In the genomic region with DNA sequence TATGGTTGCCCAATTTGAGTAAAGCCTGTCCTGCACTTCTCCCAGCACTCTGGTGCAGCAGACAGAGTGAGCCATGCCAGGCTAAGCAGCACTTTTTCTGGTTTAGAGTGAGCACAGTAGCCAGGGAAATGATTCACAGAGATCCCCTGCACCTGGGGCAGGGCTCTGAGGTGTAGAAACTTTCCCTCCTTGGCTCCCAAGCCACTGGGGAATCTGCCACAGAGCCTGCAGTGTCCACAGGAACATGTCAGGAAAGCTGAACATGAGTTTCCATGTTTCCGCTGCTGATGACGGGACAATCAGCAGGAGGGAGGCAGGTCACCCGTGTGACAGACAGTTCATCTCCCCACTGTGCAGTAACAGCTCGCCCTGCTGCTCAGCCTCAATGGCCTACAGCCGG, we compare ENCODE assay signal across 21 cellular contexts.
DNase-seq lines count a peak whose midpoint lies in the region; ATAC-seq, FAIRE-seq and TF ChIP-seq lines count a peak whose summit lies in the region.
"Had no signal": no experiment of that assay in that cellular context is flagged by ENCODE, and none has a peak within 500 bp of the region (broad histone marks: within the 10 kb centered on the region; RNA-seq: fewer than 3 reads in every experiment).

No MANE protein-coding gene starts in this region.

- H3K36me3 ChIP-seq in DND-41 (ENCODE audit: insufficient read depth, low read length) (no peaks in the 10 kb centered on the region), H1 (ENCODE audit: control insufficient read depth in 2 of 4, insufficient read depth in 4 of 4, low read length in 3 of 4) (no peaks in the 10 kb centered on the region), spleen (no peaks in the 10 kb centered on the region), neuronal stem cell (replicated peaks in 1 of 2; ENCODE audit: control insufficient read depth in 2 of 2, insufficient read depth in 2 of 2, low read length in 2 of 2) (no peaks in the 10 kb centered on the region)

- TF ChIP-seq POLR2A in H1 (IDR thresholded peaks at IDR 0.05; ENCODE audit: control extremely low read depth in 1 of 2, low read depth in 2 of 2, low read length in 2 of 2) (no peak), spleen (IDR thresholded peaks at IDR 0.05) (no peak)

- H4K8ac ChIP-seq in H1 (ENCODE audit: extremely low read depth, insufficient read depth, low read length) (no peak overlapping the region), neuronal stem cell (ENCODE audit: low read depth, low read length) (no peak overlapping the region)

- H3K9me3 ChIP-seq in DND-41 (ENCODE audit: insufficient read depth, low read length, severe bottlenecking) (no peaks in the 10 kb centered on the region), H1 (ENCODE audit: insufficient read depth in 2 of 2, low read depth in 1 of 2, low read length in 1 of 2) (no peaks in the 10 kb centered on the region), spleen (no peaks in the 10 kb centered on the region), neuronal stem cell (replicated peaks in 1 of 2; ENCODE audit: control insufficient read depth in 2 of 2, insufficient read depth in 1 of 2, low read depth in 1 of 2, low read length in 2 of 2) (peaks cover 0 to 1% of the 10 kb centered on the region in 2 donors)

- H3K4me3 ChIP-seq in DND-41 (ENCODE audit: low read depth in 1 of 2, low read length in 2 of 2) (no peak overlapping the region), H1 (ENCODE audit: extremely low read depth in 1 of 4, insufficient read depth in 2 of 4, low read depth in 3 of 4, low read length in 4 of 4) (no peak overlapping the region), spleen (no peak overlapping the region), neuronal stem cell (ENCODE audit: low read length in 2 of 2) (no peak overlapping the region)
- H3K4me3 ChIP-seq: GM12878, GM23338 had no signal

- no peak overlapping the region for H3K23ac ChIP-seq in H1 (ENCODE audit: insufficient read length)
- no peak overlapping the region for H3K23ac ChIP-seq in neuronal stem cell (ENCODE audit: low read depth, low read length, poor library complexity)

- H3K79me1 ChIP-seq in H1 (ENCODE audit: low read depth, low read length) (no peaks in the 10 kb centered on the region), neuronal stem cell (ENCODE audit: low read depth, low read length) (no peaks in the 10 kb centered on the region)

- CTCF ChIA-PET in H1 (lab: Charles Lee; ENCODE audit: partially characterized antibody), result interaction anchor here (1.1 to 2.7 kb wide), 3 partner anchors 8 to 26 kb away, joined by 4 to 19 read pairs (median 5); no protein-coding TSS in a partner anchor

- peak overlapping the region; percentile 49 for H3K27ac ChIP-seq in DND-41 (ENCODE audit: low read length)
- no peak overlapping the region for H3K27ac ChIP-seq in H1 (ENCODE audit: low read depth, low read length)
- no peak overlapping the region for H3K27ac ChIP-seq in spleen
- no peak overlapping the region for H3K27ac ChIP-seq in neuronal stem cell (replicated peaks; ENCODE audit: low read length)
- H3K27ac ChIP-seq: 22Rv1 had no signal

- intact Hi-C loops in spleen (cut with DNase I; ENCODE audit: low total_unique reads), result no loop called here

- H3K4ac ChIP-seq in H1 (replicated peaks; ENCODE audit: insufficient read length, low read depth, low read length), result no peak overlapping the region
- H3K4ac ChIP-seq in neuronal stem cell (ENCODE audit: low read length), result no peak overlapping the region

- FAIRE-seq in H1 (lab: Jason Lieb, UNC), result no peak
- FAIRE-seq: A204.1, GM12878, GM19239, H54 had no signal

- H3K4me1 ChIP-seq in DND-41 (ENCODE audit: insufficient read depth, low read length) (peaks cover 25% of the 10 kb centered on the region), H1 (replicated peaks in 1 of 4; ENCODE audit: control insufficient read depth in 3 of 4, insufficient read depth in 4 of 4, low read length in 3 of 4) (no peaks in the 10 kb centered on the region), spleen (no peaks in the 10 kb centered on the region), neuronal stem cell (ENCODE audit: control insufficient read depth in 2 of 2, insufficient read depth in 1 of 2, low read depth in 1 of 2, low read length in 2 of 2) (peaks cover 0 to 8% of the 10 kb centered on the region in 2 donors)

- peak; percentile 35 for DNase-seq in DMS53 (lab: John Stamatoyannopoulos, UW)
- no peak for DNase-seq in DMS53 treated with DMSO at 0.1 percent for 48 hours (lab: John Stamatoyannopoulos, UW; ENCODE audit: unreplicated experiment)
- DNase-seq in DND-41, result no peak
- no peak for DNase-seq in H1 (ENCODE audit: low read depth in 1 of 2, low spot score in 2 of 2)
- peak; percentile 33 for DNase-seq in spleen
- no peak for DNase-seq in ecto neural progenitor cell (ENCODE audit: low spot score)
- no peak for DNase-seq in neuronal stem cell (ENCODE audit: low spot score)
- DNase-seq in NCI-H1417 treated with DMSO at 0.1 percent for 48 hours (lab: John Stamatoyannopoulos, UW), result no peak
- DNase-seq: C1 segment of cervical spinal cord; Calu3; CD4-positive, alpha-beta memory T cell; COR-L47; EL; GDM1; HCEC 1CT had no signal

- H3K56ac ChIP-seq in H1 (replicated peaks; ENCODE audit: insufficient read length, low read depth, low read length), result no peak overlapping the region

- H3K18ac ChIP-seq in H1 (ENCODE audit: extremely low read depth, low read length) (no peak overlapping the region), neuronal stem cell (ENCODE audit: low read length) (no peak overlapping the region)

- no peak for TF ChIP-seq RAD21 in H1 (IDR thresholded peaks at IDR 0.05 in 1 of 2, conservative IDR thresholded peaks at IDR 0.05 in 1 of 2; ENCODE audit: low read depth in 2 of 2, low read length in 2 of 2)

- 0 out of 3 replicates have a peak, but pooled peaks have one; percentile 17 for ATAC-seq in DND-41 (ENCODE audit: insufficient read depth, low read depth)
- ATAC-seq: GM12878, GM23338 had no signal

- H3K14ac ChIP-seq in H1 (ENCODE audit: insufficient read length) (no peak overlapping the region), neuronal stem cell (ENCODE audit: low read length) (no peak overlapping the region)

- no peak overlapping the region; the same call in 1 of the 2 replicates for H3K4me2 ChIP-seq in DND-41 (ENCODE audit: insufficient read depth, low read length)
- H3K4me2 ChIP-seq in H1 (ENCODE audit: insufficient read depth in 1 of 2, low read depth in 2 of 2, low read length in 2 of 2), result no peak overlapping the region
- no peak overlapping the region for H3K4me2 ChIP-seq in neuronal stem cell (ENCODE audit: insufficient read depth, low read length, poor library complexity, severe bottlenecking)
- H3K4me2 ChIP-seq: GM23338 had no signal

- H3K27me3 ChIP-seq in DND-41 (ENCODE audit: insufficient read depth, low read length, poor library complexity), result no peaks in the 10 kb centered on the region
- H3K27me3 ChIP-seq in H1 (replicated peaks in 1 of 4; ENCODE audit: control insufficient read depth in 3 of 4, extremely low read depth in 1 of 4, insufficient read depth in 3 of 4, low read length in 3 of 4), result no peaks in the 10 kb centered on the region
- peaks cover 0 to 39% (median 0%) of the 10 kb centered on the region in 7 donors for H3K27me3 ChIP-seq in spleen (replicated peaks in 1 of 7)
- H3K27me3 ChIP-seq in neuronal stem cell (ENCODE audit: control insufficient read depth in 3 of 3, insufficient read depth in 3 of 3, low read depth in 1 of 3, low read length in 3 of 3), result peaks cover 0 to 4% (median 0%) of the 10 kb centered on the region in 3 experiments

- no peak overlapping the region for H4K91ac ChIP-seq in H1 (replicated peaks; ENCODE audit: insufficient read length, low read length)
- no peak overlapping the region for H4K91ac ChIP-seq in neuronal stem cell (ENCODE audit: low read depth, low read length, poor library complexity)

- H2AK5ac ChIP-seq in H1 (ENCODE audit: low read depth, low read length) (no peak overlapping the region), neuronal stem cell (ENCODE audit: low read depth, low read length) (no peak overlapping the region)

- no peak overlapping the region for H4K5ac ChIP-seq in H1 (ENCODE audit: insufficient read length, low read depth, low read length)

- no peaks in the 10 kb centered on the region for H4K20me1 ChIP-seq in DND-41 (ENCODE audit: insufficient read depth, low read length)
- H4K20me1 ChIP-seq in H1 (replicated peaks in 1 of 2; ENCODE audit: control insufficient read depth in 1 of 2, insufficient read depth in 2 of 2, low read length in 2 of 2), result no peaks in the 10 kb centered on the region

- H2BK120ac ChIP-seq in H1 (replicated peaks; ENCODE audit: low read depth, low read length), result no peak overlapping the region
- H2BK120ac ChIP-seq in neuronal stem cell (ENCODE audit: low read depth, low read length), result no peak overlapping the region

- TF ChIP-seq EP300 in H1 (IDR thresholded peaks at IDR 0.05; ENCODE audit: borderline replicate concordance in 1 of 2, low read depth in 2 of 2, low read length in 2 of 2), result no peak

- H3K79me2 ChIP-seq in DND-41 (ENCODE audit: insufficient read depth, low read length) (no peaks in the 10 kb centered on the region), H1 (ENCODE audit: control insufficient read depth in 1 of 2, insufficient read depth in 2 of 2, low read length in 2 of 2) (no peaks in the 10 kb centered on the region)

- H2BK15ac ChIP-seq in H1 (ENCODE audit: low read length) (0 out of 2 replicates have a peak overlapping the region, but pooled peaks have one; percentile 37), neuronal stem cell (ENCODE audit: low read length) (no peak overlapping the region)

- H3K9ac ChIP-seq in DND-41 (ENCODE audit: low read depth, low read length) (no peak overlapping the region), H1 (replicated peaks in 1 of 4; ENCODE audit: extremely low read depth in 1 of 4, low read depth in 3 of 4, low read length in 3 of 4) (no peak overlapping the region), neuronal stem cell (ENCODE audit: low read depth, low read length, poor library complexity) (no peak overlapping the region)

- H3K23me2 ChIP-seq in H1 (ENCODE audit: low read depth, low read length), result no peaks in the 10 kb centered on the region

- H2BK20ac ChIP-seq in H1 (ENCODE audit: low read length), result no peak overlapping the region

- POLR2A ChIA-PET in H1 (lab: Charles Lee; ENCODE audit: partially characterized antibody), result no interaction called here

- H2BK12ac ChIP-seq in H1 (ENCODE audit: low read depth, low read length), result no peak overlapping the region
- no peak overlapping the region for H2BK12ac ChIP-seq in neuronal stem cell (ENCODE audit: low read length)

- H2BK5ac ChIP-seq in H1 (ENCODE audit: low read depth, low read length), result no peak overlapping the region
- no peak overlapping the region for H2BK5ac ChIP-seq in neuronal stem cell (ENCODE audit: low read length)

- WGBS in H1 (ENCODE audit: extremely low coverage in 1 of 2, insufficient coverage in 1 of 2, insufficient read length in 1 of 2, insufficient replicate concordance in 2 of 2, low coverage in 1 of 2, low lambda C conversion rate in 2 of 2, missing lambda C conversion rate in 1 of 2), 2 experiments, result 77% methylated on average over 5 of the region's 5 CpGs; no CpG with 5 or more reads in 1 of the 2 experiments
- WGBS in spleen, 5 donors, result 80 to 82% (median 82%) methylated on average over 5 of the region's 5 CpGs
- WGBS in neuronal stem cell (ENCODE audit: extremely low coverage in 2 of 2, insufficient read length in 2 of 2, insufficient replicate concordance in 1 of 2), 2 donors, result no CpG with 5 or more reads among the region's 5 CpGs

- TF ChIP-seq CTCF in DND-41 (IDR thresholded peaks at IDR 0.05; ENCODE audit: borderline replicate concordance, extremely low read depth, low read length, poor library complexity, severe bottlenecking) (no peak), H1 (IDR thresholded peaks at IDR 0.05; ENCODE audit: control extremely low read depth in 1 of 3, insufficient read depth in 1 of 3, low read depth in 1 of 3, low read length in 3 of 3) (no peak), spleen (IDR thresholded peaks at IDR 0.05 in 8 of 11, conservative IDR thresholded peaks at IDR 0.05 in 3 of 11) (no peak)

- H2AFZ ChIP-seq in DND-41 (ENCODE audit: low read depth, low read length) (no peak overlapping the region; the same call in 1 of the 2 replicates), H1 (ENCODE audit: low read length) (no peak overlapping the region), neuronal stem cell (ENCODE audit: low read length) (no peak overlapping the region)
- H2AFZ ChIP-seq: GM23338 had no signal

Comparison
In these comparisons a context has a peak if more than half of its experiments do, and no peak if none do; other contexts are left out.
1. DNase-seq: peak in DMS53 (single experiment) and spleen (single experiment); none in DMS53 treated with DMSO at 0.1 percent for 48 hours (single experiment), DND-41 (single experiment), H1 (0 of 2), ecto neural progenitor cell (single experiment), neuronal stem cell (single experiment) and NCI-H1417 treated with DMSO at 0.1 percent for 48 hours (single experiment).